In the genomic region with DNA sequence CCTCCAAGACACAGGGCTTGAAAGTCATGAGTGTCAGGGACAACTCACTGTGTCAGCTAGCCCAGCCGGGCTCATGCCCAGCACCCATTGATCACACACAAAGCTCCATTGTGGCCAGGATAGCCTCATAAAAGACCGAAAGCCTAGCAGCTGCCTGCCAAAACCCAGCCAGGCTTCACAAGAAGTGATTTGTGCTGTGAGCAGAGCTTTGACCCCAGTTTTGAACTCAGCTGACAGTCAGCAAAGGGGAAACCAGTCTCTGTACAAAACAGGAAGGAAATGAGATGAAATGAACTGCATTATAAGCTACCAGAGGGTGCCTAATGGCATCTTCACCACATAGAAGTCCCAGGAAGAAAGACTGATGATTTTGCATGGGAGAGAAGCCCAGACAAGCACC, we compare ENCODE assay signal across 8 cellular contexts. TPM values are rescaled to one million over a fixed set of nuclear protein-coding genes. Genes with fewer than 3 reads are reported as not detected.
DNase-seq lines count a peak whose midpoint lies in the region; ATAC-seq lines count a peak whose summit lies in the region.

No MANE protein-coding gene starts in this region.

- CTCF ChIA-PET in activated CD8-positive, alpha-beta T cell treated with anti-CD3 and anti-CD28 coated beads, Interleukin-2, amount 10 ng/mL, durations not matched to agents 7 days and 5 days (lab: Charles Lee), result interaction anchor here (1.2 kb wide), 1 partner anchor 12 kb away, joined by 3 read pairs; no protein-coding TSS in a partner anchor

- no peaks in the 10 kb centered on the region for H3K9me3 Mint-ChIP-seq in activated CD8-positive, alpha-beta T cell treated with anti-CD3 and anti-CD28 coated beads, Interleukin-2, amount 10 ng/mL, durations not matched to agents 7 days and 5 days (ENCODE audit: insufficient read depth)

- no peak overlapping the region for H3K4me3 ChIP-seq in mesodermal cell (ENCODE audit: extremely low read depth, insufficient read depth, low read length, poor library complexity, severe bottlenecking)

- no peaks in the 10 kb centered on the region for H3K36me3 Mint-ChIP-seq in activated CD8-positive, alpha-beta T cell treated with anti-CD3 and anti-CD28 coated beads, Interleukin-2, amount 10 ng/mL, durations not matched to agents 7 days and 5 days (ENCODE audit: low read depth)

- DNase-seq in COLO829 (ENCODE audit: low spot score) (peak; percentile 83), HT-29 (ENCODE audit: low spot score) (no peak), GM03348 (ENCODE audit: low spot score) (no peak), DMS53 treated with DMSO at 0.1 percent for 48 hours (lab: John Stamatoyannopoulos, UW; ENCODE audit: unreplicated experiment) (no peak)
- DNase-seq in activated CD8-positive, alpha-beta T cell treated with anti-CD3 and anti-CD28 coated beads, Interleukin-2, amount 10 ng/mL, durations not matched to agents 7 days and 5 days, result peak; percentile 38

- no peak overlapping the region for H3K4me3 Mint-ChIP-seq in activated CD8-positive, alpha-beta T cell treated with anti-CD3 and anti-CD28 coated beads, Interleukin-2, amount 10 ng/mL, durations not matched to agents 7 days and 5 days

- H3K9me3 ChIP-seq in mesodermal cell (ENCODE audit: control insufficient read depth, low read length), result no peaks in the 10 kb centered on the region

- H3K36me3 ChIP-seq in mesodermal cell (ENCODE audit: control insufficient read depth, insufficient read depth, low read length), result no peaks in the 10 kb centered on the region

- ATAC-seq in GM19463 (IDR thresholded peaks at IDR 0.05; ENCODE audit: unreplicated experiment) (peak; percentile 65), HG03558 (IDR thresholded peaks at IDR 0.05; ENCODE audit: extremely low read depth, unreplicated experiment) (peak; percentile 36)
- ATAC-seq in activated CD8-positive, alpha-beta T cell treated with anti-CD3 and anti-CD28 coated beads, Interleukin-2, amount 10 ng/mL, durations not matched to agents 7 days and 5 days, result peak; percentile 53

- H3K27ac Mint-ChIP-seq in activated CD8-positive, alpha-beta T cell treated with anti-CD3 and anti-CD28 coated beads, Interleukin-2, amount 10 ng/mL, durations not matched to agents 7 days and 5 days, result peak overlapping the region; percentile 3

- H3K27me3 Mint-ChIP-seq in activated CD8-positive, alpha-beta T cell treated with anti-CD3 and anti-CD28 coated beads, Interleukin-2, amount 10 ng/mL, durations not matched to agents 7 days and 5 days (ENCODE audit: low read depth), result peaks cover 30% of the 10 kb centered on the region

- H3K27ac ChIP-seq in mesodermal cell (ENCODE audit: low read depth, low read length, severe bottlenecking), result peak overlapping the region; percentile 73

- peaks cover 13% of the 10 kb centered on the region for H3K4me1 ChIP-seq in mesodermal cell (ENCODE audit: control insufficient read depth, insufficient read depth, low read length, poor library complexity, severe bottlenecking)

- POLR2A ChIA-PET in activated CD8-positive, alpha-beta T cell treated with anti-CD3 and anti-CD28 coated beads, Interleukin-2, amount 10 ng/mL, durations not matched to agents 7 days and 5 days (lab: Charles Lee), result no interaction called here

- 58 to 81% methylated on average over 2 of the region's 2 CpGs for WGBS in mesodermal cell (ENCODE audit: insufficient coverage in 2 of 2), 2 experiments

- H3K4me1 Mint-ChIP-seq in activated CD8-positive, alpha-beta T cell treated with anti-CD3 and anti-CD28 coated beads, Interleukin-2, amount 10 ng/mL, durations not matched to agents 7 days and 5 days (ENCODE audit: low read depth), result peaks cover 30% of the 10 kb centered on the region

RNA-seq across cellular contexts. Expression of a gene that starts 2.9 kb away (rescaled TPM):
- under 1 TPM in 1 of 2 experiments, not detected in 1; 0.21 TPM for total RNA-seq in activated CD8-positive, alpha-beta T cell treated with anti-CD3 and anti-CD28 coated beads, Interleukin-2, amount 10 ng/mL, durations not matched to agents 7 days and 5 days
- polyA plus RNA-seq in mesodermal cell (2013, experiment 1 of 2), result 1.3 TPM
- polyA plus RNA-seq in mesodermal cell (2013, experiment 2 of 2), result 1.4 TPM
- not detected in 2 replicates for total RNA-seq in HT-29 (2014; rRNA removed; shearing (Covaris generic))

Comparison
In these comparisons a context has a peak if more than half of its experiments do, and no peak if none do; other contexts are left out.
1. DNase-seq: peak in COLO829 (single experiment) and activated CD8-positive, alpha-beta T cell treated with anti-CD3 and anti-CD28 coated beads, Interleukin-2, amount 10 ng/mL, durations not matched to agents 7 days and 5 days (single experiment); none in HT-29 (single experiment), GM03348 (single experiment) and DMS53 treated with DMSO at 0.1 percent for 48 hours (single experiment).
2. Peak in every context shown above with its lines, with median percentiles within 50 percentile points of each other: ATAC-seq.